ENCODE assay signal across 14 cellular contexts in the genomic region with DNA sequence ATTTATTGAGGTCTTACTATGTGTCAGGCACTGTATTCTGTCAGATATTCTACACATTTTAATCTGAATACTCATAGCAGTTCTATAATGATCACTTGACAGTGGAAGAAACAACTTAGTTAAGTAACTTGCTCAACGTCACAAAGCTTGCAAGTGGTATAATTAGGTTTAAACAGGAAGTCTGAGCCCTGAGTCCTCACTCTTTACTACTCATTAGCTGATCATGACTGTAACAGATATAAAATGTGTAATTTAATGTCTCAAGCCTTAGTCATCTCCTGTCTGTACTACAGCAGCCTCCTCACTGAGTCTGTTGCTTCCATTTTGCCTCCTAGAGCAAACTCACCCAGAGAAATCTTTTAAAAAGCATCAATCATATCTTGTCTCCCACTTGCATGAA. TPM values are rescaled to one million over a fixed set of nuclear protein-coding genes. Genes with fewer than 3 reads are reported as not detected.
DNase-seq lines count a peak whose midpoint lies in the region; ATAC-seq and TF ChIP-seq lines count a peak whose summit lies in the region.
"Had no signal": no experiment of that assay in that cellular context is flagged by ENCODE, and none has a peak within 500 bp of the region (broad histone marks: within the 10 kb centered on the region; RNA-seq: fewer than 3 reads in every experiment).

No MANE protein-coding gene starts in this region.

- H3K4me3 ChIP-seq in epithelial cell of esophagus (ENCODE audit: low read length) (no peak overlapping the region), SJCRH30 (no peak overlapping the region)

- DNase-seq in GM04504 (ENCODE audit: low read depth), result peak; percentile 48
- peak; percentile 81 for DNase-seq in NOMO-1 treated with DMSO at 0.1 percent for 48 hours (lab: John Stamatoyannopoulos, UW; ENCODE audit: unreplicated experiment)
- DNase-seq in epithelial cell of esophagus (ENCODE audit: low read depth), result peak; percentile 93
- peak; percentile 70 for DNase-seq in renal cortical epithelial cell (ENCODE audit: low read depth)
- no peak for DNase-seq in SJCRH30
- no peak for DNase-seq in HuH-7.5 (ENCODE audit: low spot score)
- DNase-seq: activated naive CD4-positive, alpha-beta T cell treated with anti-CD3 and anti-CD28 coated beads for 36 hours; mesenchymal stem cell; NCI-H1436 treated with DMSO at 0.1 percent for 48 hours; NCI-H82; substantia nigra had no signal

- H3K36me3 ChIP-seq in SJCRH30, result peaks cover 11% of the 10 kb centered on the region

- no peak for TF ChIP-seq CTCF in epithelial cell of esophagus (IDR thresholded peaks at IDR 0.05; ENCODE audit: insufficient read depth, low read depth, low read length, missing control alignments)

- H3K27me3 ChIP-seq in SJCRH30, result no peaks in the 10 kb centered on the region

- no peak overlapping the region for H3K27ac ChIP-seq in SJCRH30

- no peaks in the 10 kb centered on the region for H3K4me1 ChIP-seq in SJCRH30

- ATAC-seq in GM18868 (IDR thresholded peaks at IDR 0.05; ENCODE audit: unreplicated experiment) (no peak), GM18519 (IDR thresholded peaks at IDR 0.05; ENCODE audit: low FRiP score, unreplicated experiment) (no peak)
- ATAC-seq: HepG2 had no signal

- peaks cover 9% of the 10 kb centered on the region; the same call in 1 of the 2 replicates for H3K9me3 ChIP-seq in SJCRH30 (replicated peaks)

RNA-seq across cellular contexts. Expression of gene PPP4R4, which starts 38.9 kb away (rescaled TPM):
- total RNA-seq in renal cortical epithelial cell, result 1.2 and 3.3 TPM in 2 replicates
- 35.5 and 47.1 TPM in 2 replicates for total RNA-seq in SJCRH30 (2014; rRNA removed; shearing (Covaris generic))

Comparison
In these comparisons a context has a peak if more than half of its experiments do, and no peak if none do; other contexts are left out.
1. DNase-seq: peak in GM04504 (single experiment), NOMO-1 treated with DMSO at 0.1 percent for 48 hours (single experiment), epithelial cell of esophagus (single experiment) and renal cortical epithelial cell (single experiment); none in SJCRH30 (0 of 2) and HuH-7.5 (single experiment).